2 cellular contexts compared by ENCODE assay signal in genomic region chr1:11690669-11691301, GRCh38.
TF ChIP-seq lines count a peak whose summit lies in the region.

No MANE protein-coding gene starts in this region.

TF ChIP-seq in A549, 52 proteins besides CTCF, POLR2A, EP300 and RAD21:
- TF ChIP-seq, protein P1, sequence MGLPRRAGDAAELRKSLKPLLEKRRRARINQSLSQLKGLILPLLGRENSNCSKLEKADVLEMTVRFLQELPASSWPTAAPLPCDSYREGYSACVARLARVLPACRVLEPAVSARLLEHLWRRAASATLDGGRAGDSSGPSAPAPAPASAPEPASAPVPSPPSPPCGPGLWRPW (IDR thresholded peaks at IDR 0.05) = no peak

TF ChIP-seq in K562, 482 proteins besides CTCF, POLR2A, EP300 and RAD21:
- TF ChIP-seq BCOR (IDR thresholded peaks at IDR 0.05) (0 out of 2 replicates have a peak, but pooled peaks have one; percentile 8), CEBPG (CRISPR knock-in tag; IDR thresholded peaks at IDR 0.05) (0 out of 2 replicates have a peak, but pooled peaks have one; percentile 12), CEBPG (tag; conservative IDR thresholded peaks at IDR 0.05 in 1 of 2, IDR thresholded peaks at IDR 0.05 in 1 of 2) (no peak), GATAD2A (IDR thresholded peaks at IDR 0.05) (0 out of 2 replicates have a peak, but pooled peaks have one; percentile 33), ZEB2 (IDR thresholded peaks at IDR 0.05) (0 out of 2 replicates have a peak, but pooled peaks have one; percentile 21), TGIF2 (CRISPR knock-in tag; IDR thresholded peaks at IDR 0.05) (no peak), MEIS2 (IDR thresholded peaks at IDR 0.05; ENCODE audit: partially characterized antibody) (peak; percentile 53), MAX (CRISPR knock-in tag; IDR thresholded peaks at IDR 0.05) (peak; percentile 26; the same call in 1 of the 2 replicates), GATA2 (CRISPR knock-in tag; IDR thresholded peaks at IDR 0.05) (0 out of 2 replicates have a peak, but pooled peaks have one; percentile 14), YY1 (IDR thresholded peaks at IDR 0.05; ENCODE audit: borderline replicate concordance in 1 of 3, control insufficient read depth in 1 of 3, extremely low read depth in 1 of 3, insufficient read depth in 3 of 3, insufficient read length in 1 of 3, insufficient replicate concordance in 2 of 3, low read depth in 1 of 3, low read length in 2 of 3) (peak in 1 of 3 experiments; percentile 3), KLF16 (IDR thresholded peaks at IDR 0.05) (peak; percentile 80), ZNF277 (CRISPR knock-in tag; IDR thresholded peaks at IDR 0.05; ENCODE audit: borderline replicate concordance) (no peak), PCBP1 (IDR thresholded peaks at IDR 0.05; ENCODE audit: low read depth, low read length, poor library complexity, severe bottlenecking) (peak; percentile 35), HMGN3 (IDR thresholded peaks at IDR 0.05; ENCODE audit: borderline replicate concordance, extremely low read depth, insufficient read length, low read depth, low read length) (peak; percentile 25), ATF7 (IDR thresholded peaks at IDR 0.05) (0 out of 2 replicates have a peak, but pooled peaks have one; percentile 8), CHD4 (IDR thresholded peaks at IDR 0.05; ENCODE audit: insufficient read depth, insufficient replicate concordance, low read depth, low read length, poor library complexity, severe bottlenecking) (no peak), LEF1 (IDR thresholded peaks at IDR 0.05) (peak; percentile 46; the same call in 1 of the 2 replicates), ZBTB33 (CRISPR knock-in tag; IDR thresholded peaks at IDR 0.05) (peak; percentile 78), MEF2D (tag; conservative IDR thresholded peaks at IDR 0.05; ENCODE audit: low read depth) (no peak), PRDM10 (IDR thresholded peaks at IDR 0.05; ENCODE audit: partially characterized antibody) (peak; percentile 4), STAT5B (CRISPR knock-in tag; IDR thresholded peaks at IDR 0.05) (no peak)
- TF ChIP-seq, protein P2, sequence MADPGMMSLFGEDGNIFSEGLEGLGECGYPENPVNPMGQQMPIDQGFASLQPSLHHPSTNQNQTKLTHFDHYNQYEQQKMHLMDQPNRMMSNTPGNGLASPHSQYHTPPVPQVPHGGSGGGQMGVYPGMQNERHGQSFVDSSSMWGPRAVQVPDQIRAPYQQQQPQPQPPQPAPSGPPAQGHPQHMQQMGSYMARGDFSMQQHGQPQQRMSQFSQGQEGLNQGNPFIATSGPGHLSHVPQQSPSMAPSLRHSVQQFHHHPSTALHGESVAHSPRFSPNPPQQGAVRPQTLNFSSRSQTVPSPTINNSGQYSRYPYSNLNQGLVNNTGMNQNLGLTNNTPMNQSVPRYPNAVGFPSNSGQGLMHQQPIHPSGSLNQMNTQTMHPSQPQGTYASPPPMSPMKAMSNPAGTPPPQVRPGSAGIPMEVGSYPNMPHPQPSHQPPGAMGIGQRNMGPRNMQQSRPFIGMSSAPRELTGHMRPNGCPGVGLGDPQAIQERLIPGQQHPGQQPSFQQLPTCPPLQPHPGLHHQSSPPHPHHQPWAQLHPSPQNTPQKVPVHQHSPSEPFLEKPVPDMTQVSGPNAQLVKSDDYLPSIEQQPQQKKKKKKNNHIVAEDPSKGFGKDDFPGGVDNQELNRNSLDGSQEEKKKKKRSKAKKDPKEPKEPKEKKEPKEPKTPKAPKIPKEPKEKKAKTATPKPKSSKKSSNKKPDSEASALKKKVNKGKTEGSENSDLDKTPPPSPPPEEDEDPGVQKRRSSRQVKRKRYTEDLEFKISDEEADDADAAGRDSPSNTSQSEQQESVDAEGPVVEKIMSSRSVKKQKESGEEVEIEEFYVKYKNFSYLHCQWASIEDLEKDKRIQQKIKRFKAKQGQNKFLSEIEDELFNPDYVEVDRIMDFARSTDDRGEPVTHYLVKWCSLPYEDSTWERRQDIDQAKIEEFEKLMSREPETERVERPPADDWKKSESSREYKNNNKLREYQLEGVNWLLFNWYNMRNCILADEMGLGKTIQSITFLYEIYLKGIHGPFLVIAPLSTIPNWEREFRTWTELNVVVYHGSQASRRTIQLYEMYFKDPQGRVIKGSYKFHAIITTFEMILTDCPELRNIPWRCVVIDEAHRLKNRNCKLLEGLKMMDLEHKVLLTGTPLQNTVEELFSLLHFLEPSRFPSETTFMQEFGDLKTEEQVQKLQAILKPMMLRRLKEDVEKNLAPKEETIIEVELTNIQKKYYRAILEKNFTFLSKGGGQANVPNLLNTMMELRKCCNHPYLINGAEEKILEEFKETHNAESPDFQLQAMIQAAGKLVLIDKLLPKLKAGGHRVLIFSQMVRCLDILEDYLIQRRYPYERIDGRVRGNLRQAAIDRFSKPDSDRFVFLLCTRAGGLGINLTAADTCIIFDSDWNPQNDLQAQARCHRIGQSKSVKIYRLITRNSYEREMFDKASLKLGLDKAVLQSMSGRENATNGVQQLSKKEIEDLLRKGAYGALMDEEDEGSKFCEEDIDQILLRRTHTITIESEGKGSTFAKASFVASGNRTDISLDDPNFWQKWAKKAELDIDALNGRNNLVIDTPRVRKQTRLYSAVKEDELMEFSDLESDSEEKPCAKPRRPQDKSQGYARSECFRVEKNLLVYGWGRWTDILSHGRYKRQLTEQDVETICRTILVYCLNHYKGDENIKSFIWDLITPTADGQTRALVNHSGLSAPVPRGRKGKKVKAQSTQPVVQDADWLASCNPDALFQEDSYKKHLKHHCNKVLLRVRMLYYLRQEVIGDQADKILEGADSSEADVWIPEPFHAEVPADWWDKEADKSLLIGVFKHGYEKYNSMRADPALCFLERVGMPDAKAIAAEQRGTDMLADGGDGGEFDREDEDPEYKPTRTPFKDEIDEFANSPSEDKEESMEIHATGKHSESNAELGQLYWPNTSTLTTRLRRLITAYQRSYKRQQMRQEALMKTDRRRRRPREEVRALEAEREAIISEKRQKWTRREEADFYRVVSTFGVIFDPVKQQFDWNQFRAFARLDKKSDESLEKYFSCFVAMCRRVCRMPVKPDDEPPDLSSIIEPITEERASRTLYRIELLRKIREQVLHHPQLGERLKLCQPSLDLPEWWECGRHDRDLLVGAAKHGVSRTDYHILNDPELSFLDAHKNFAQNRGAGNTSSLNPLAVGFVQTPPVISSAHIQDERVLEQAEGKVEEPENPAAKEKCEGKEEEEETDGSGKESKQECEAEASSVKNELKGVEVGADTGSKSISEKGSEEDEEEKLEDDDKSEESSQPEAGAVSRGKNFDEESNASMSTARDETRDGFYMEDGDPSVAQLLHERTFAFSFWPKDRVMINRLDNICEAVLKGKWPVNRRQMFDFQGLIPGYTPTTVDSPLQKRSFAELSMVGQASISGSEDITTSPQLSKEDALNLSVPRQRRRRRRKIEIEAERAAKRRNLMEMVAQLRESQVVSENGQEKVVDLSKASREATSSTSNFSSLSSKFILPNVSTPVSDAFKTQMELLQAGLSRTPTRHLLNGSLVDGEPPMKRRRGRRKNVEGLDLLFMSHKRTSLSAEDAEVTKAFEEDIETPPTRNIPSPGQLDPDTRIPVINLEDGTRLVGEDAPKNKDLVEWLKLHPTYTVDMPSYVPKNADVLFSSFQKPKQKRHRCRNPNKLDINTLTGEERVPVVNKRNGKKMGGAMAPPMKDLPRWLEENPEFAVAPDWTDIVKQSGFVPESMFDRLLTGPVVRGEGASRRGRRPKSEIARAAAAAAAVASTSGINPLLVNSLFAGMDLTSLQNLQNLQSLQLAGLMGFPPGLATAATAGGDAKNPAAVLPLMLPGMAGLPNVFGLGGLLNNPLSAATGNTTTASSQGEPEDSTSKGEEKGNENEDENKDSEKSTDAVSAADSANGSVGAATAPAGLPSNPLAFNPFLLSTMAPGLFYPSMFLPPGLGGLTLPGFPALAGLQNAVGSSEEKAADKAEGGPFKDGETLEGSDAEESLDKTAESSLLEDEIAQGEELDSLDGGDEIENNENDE (IDR thresholded peaks at IDR 0.05; ENCODE audit: low read depth, low read length) = no peak
- TF ChIP-seq, protein P3, sequence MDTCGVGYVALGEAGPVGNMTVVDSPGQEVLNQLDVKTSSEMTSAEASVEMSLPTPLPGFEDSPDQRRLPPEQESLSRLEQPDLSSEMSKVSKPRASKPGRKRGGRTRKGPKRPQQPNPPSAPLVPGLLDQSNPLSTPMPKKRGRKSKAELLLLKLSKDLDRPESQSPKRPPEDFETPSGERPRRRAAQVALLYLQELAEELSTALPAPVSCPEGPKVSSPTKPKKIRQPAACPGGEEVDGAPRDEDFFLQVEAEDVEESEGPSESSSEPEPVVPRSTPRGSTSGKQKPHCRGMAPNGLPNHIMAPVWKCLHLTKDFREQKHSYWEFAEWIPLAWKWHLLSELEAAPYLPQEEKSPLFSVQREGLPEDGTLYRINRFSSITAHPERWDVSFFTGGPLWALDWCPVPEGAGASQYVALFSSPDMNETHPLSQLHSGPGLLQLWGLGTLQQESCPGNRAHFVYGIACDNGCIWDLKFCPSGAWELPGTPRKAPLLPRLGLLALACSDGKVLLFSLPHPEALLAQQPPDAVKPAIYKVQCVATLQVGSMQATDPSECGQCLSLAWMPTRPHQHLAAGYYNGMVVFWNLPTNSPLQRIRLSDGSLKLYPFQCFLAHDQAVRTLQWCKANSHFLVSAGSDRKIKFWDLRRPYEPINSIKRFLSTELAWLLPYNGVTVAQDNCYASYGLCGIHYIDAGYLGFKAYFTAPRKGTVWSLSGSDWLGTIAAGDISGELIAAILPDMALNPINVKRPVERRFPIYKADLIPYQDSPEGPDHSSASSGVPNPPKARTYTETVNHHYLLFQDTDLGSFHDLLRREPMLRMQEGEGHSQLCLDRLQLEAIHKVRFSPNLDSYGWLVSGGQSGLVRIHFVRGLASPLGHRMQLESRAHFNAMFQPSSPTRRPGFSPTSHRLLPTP (IDR thresholded peaks at IDR 0.05; ENCODE audit: borderline replicate concordance, extremely low read depth, insufficient read length) = no peak
- TF ChIP-seq, protein P4, sequence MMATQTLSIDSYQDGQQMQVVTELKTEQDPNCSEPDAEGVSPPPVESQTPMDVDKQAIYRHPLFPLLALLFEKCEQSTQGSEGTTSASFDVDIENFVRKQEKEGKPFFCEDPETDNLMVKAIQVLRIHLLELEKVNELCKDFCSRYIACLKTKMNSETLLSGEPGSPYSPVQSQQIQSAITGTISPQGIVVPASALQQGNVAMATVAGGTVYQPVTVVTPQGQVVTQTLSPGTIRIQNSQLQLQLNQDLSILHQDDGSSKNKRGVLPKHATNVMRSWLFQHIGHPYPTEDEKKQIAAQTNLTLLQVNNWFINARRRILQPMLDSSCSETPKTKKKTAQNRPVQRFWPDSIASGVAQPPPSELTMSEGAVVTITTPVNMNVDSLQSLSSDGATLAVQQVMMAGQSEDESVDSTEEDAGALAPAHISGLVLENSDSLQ (IDR thresholded peaks at IDR 0.05) = peak; percentile 7; the same call in 1 of the 2 replicates
TF ChIP-seq in K562: peak in this region for 16.
